8 cellular contexts compared by ENCODE assay signal in the genomic region with DNA sequence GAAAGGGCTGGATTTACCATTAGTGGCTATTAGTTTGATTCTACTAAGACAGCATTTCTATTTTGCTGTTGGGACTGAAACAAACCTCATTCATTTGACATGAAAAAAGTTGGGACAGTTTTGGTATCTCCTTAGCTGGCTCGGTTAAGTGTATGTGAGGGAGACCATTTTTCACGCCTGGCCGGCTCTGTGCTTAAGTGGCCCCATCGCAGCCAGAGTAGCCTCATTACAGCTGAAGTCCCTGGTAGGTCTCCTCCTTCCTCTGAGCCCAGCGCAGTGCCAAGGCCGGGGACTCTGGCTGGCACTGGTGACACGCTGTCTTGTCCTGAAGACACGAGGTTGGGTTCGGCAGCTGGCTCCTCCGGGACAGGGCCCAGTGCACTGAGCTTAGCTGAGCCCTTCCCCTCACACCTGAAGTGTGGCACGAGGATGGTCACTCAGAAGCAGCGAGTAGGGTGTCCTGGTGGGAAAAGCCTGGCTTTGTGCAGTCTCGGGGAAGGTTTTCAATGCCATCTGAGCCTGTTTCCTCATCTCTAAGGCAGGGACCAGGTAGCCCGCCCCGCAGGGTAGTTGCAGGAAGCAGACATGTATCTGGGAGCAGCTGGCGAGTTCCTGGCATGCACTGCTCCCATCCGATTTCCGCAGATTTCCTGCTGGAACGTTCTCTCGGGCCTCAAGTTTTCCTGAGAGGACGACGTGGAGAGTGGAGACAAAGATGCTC.
DNase-seq lines count a peak whose midpoint lies in the region; ATAC-seq and TF ChIP-seq lines count a peak whose summit lies in the region.

No MANE protein-coding gene starts in this region.

- H3K4me3 ChIP-seq in esophagus squamous epithelium, result peak overlapping the region; percentile 49 to 88 (median 68)
- peak overlapping the region; percentile 87 for H3K4me3 ChIP-seq in psoas muscle

- CTCF ChIA-PET in activated CD8-positive, alpha-beta memory T cell treated with anti-CD3 and anti-CD28 coated beads, Interleukin-2, amount 10 ng/mL, durations not matched to agents 7 days and 5 days (lab: Charles Lee), result interaction anchor here (0.7 to 3.1 kb wide), 24 partner anchors 8 to 823 kb away, joined by 3 to 14 read pairs (median 4); a partner anchor contains a TSS

- H3K4me1 ChIP-seq in esophagus squamous epithelium, result peaks cover 0 to 29% (median 8%) of the 10 kb centered on the region in 3 donors
- H3K4me1 ChIP-seq in psoas muscle, result peaks cover 26% of the 10 kb centered on the region

- H3K36me3 ChIP-seq in esophagus squamous epithelium, result no peaks in the 10 kb centered on the region
- no peaks in the 10 kb centered on the region for H3K36me3 ChIP-seq in psoas muscle (ENCODE audit: insufficient read depth in 1 of 2, low read depth in 1 of 2)

- no peaks in the 10 kb centered on the region for H3K9me3 ChIP-seq in esophagus squamous epithelium
- no peaks in the 10 kb centered on the region for H3K9me3 ChIP-seq in psoas muscle

- no peak for TF ChIP-seq POLR2A in esophagus squamous epithelium (IDR thresholded peaks at IDR 0.05)

- H3K27me3 ChIP-seq in esophagus squamous epithelium, result no peaks in the 10 kb centered on the region
- H3K27me3 ChIP-seq in psoas muscle (ENCODE audit: insufficient read depth in 3 of 3, low read length in 2 of 3), result no peaks in the 10 kb centered on the region

- TF ChIP-seq CTCF in esophagus squamous epithelium (IDR thresholded peaks at IDR 0.05), result no peak
- TF ChIP-seq CTCF in psoas muscle (IDR thresholded peaks at IDR 0.05), result no peak

- intact Hi-C loops in esophagus squamous epithelium (cut with DNase I), result no loop called here
- intact Hi-C loops in psoas muscle (cut with DNase I), result loop anchor here in 1 of 2 donors (5.0 kb wide), 2 partner anchors 196 to 296 kb away; a partner anchor contains a TSS

- ATAC-seq in activated CD8-positive, alpha-beta memory T cell treated with anti-CD3 and anti-CD28 coated beads, Interleukin-2, amount 10 ng/mL, durations not matched to agents 7 days and 5 days, result peak; percentile 3
- peak; percentile 25 for ATAC-seq in HG02938 (IDR thresholded peaks at IDR 0.05; ENCODE audit: unreplicated experiment)
- peak; percentile 6 to 20 (median 13) for ATAC-seq in psoas muscle

- no peaks in the 10 kb centered on the region for H3K27me3 Mint-ChIP-seq in activated CD8-positive, alpha-beta memory T cell treated with anti-CD3 and anti-CD28 coated beads, Interleukin-2, amount 10 ng/mL, durations not matched to agents 7 days and 5 days
- H3K27me3 Mint-ChIP-seq in T-helper 1 cell treated with Interleukin-12 subunit alpha and Interleukin-12 subunit beta and Interleukin-4 antibody, amounts not matched to agents 30 μg/mL and 1 μg/mL, for 36 hours (ENCODE audit: low read depth), result no peaks in the 10 kb centered on the region

- 60 to 93% methylated on average over 4 to 16 of the region's 22 CpGs for WGBS in esophagus squamous epithelium, 2 donors
- WGBS in psoas muscle, 3 donors, result 34 to 45% (median 44%) methylated on average over 22 of the region's 22 CpGs

- H3K27ac Mint-ChIP-seq in activated CD8-positive, alpha-beta memory T cell treated with anti-CD3 and anti-CD28 coated beads, Interleukin-2, amount 10 ng/mL, durations not matched to agents 7 days and 5 days, result peak overlapping the region; percentile 99
- H3K27ac Mint-ChIP-seq in T-helper 1 cell treated with Interleukin-12 subunit alpha and Interleukin-12 subunit beta and Interleukin-4 antibody, amounts not matched to agents 30 μg/mL and 1 μg/mL, for 36 hours, result peak overlapping the region; percentile 100

- no peaks in the 10 kb centered on the region for H3K9me3 Mint-ChIP-seq in activated CD8-positive, alpha-beta memory T cell treated with anti-CD3 and anti-CD28 coated beads, Interleukin-2, amount 10 ng/mL, durations not matched to agents 7 days and 5 days (ENCODE audit: low read depth)
- H3K9me3 Mint-ChIP-seq in T-helper 1 cell treated with Interleukin-12 subunit alpha and Interleukin-12 subunit beta and Interleukin-4 antibody, amounts not matched to agents 30 μg/mL and 1 μg/mL, for 36 hours, result no peaks in the 10 kb centered on the region

- no peaks in the 10 kb centered on the region for H3K36me3 Mint-ChIP-seq in activated CD8-positive, alpha-beta memory T cell treated with anti-CD3 and anti-CD28 coated beads, Interleukin-2, amount 10 ng/mL, durations not matched to agents 7 days and 5 days
- H3K36me3 Mint-ChIP-seq in T-helper 1 cell treated with Interleukin-12 subunit alpha and Interleukin-12 subunit beta and Interleukin-4 antibody, amounts not matched to agents 30 μg/mL and 1 μg/mL, for 36 hours (ENCODE audit: low read depth), result no peaks in the 10 kb centered on the region

- H3K4me1 Mint-ChIP-seq in activated CD8-positive, alpha-beta memory T cell treated with anti-CD3 and anti-CD28 coated beads, Interleukin-2, amount 10 ng/mL, durations not matched to agents 7 days and 5 days, result peaks cover 22% of the 10 kb centered on the region
- peaks cover 24% of the 10 kb centered on the region for H3K4me1 Mint-ChIP-seq in T-helper 1 cell treated with Interleukin-12 subunit alpha and Interleukin-12 subunit beta and Interleukin-4 antibody, amounts not matched to agents 30 μg/mL and 1 μg/mL, for 36 hours (ENCODE audit: low read depth)

- peak; percentile 52 for DNase-seq in activated CD8-positive, alpha-beta memory T cell treated with anti-CD3 and anti-CD28 coated beads, Interleukin-2, amount 10 ng/mL, durations not matched to agents 7 days and 5 days
- DNase-seq in activated CD8-positive, alpha-beta memory T cell treated with anti-CD3 and anti-CD28 coated beads, Interleukin-2, amount 50 U/mL, for 48 hours, result no peak
- DNase-seq in esophagus squamous epithelium (lab: John Stamatoyannopoulos, UW) (no peak), psoas muscle (peak; percentile 42 to 73), NCI-H2227 (lab: John Stamatoyannopoulos, UW; ENCODE audit: unreplicated experiment) (no peak), SW480 (ENCODE audit: low spot score) (no peak)

- peak overlapping the region; percentile 87 for H3K4me3 Mint-ChIP-seq in activated CD8-positive, alpha-beta memory T cell treated with anti-CD3 and anti-CD28 coated beads, Interleukin-2, amount 10 ng/mL, durations not matched to agents 7 days and 5 days
- peak overlapping the region; percentile 93 for H3K4me3 Mint-ChIP-seq in T-helper 1 cell treated with Interleukin-12 subunit alpha and Interleukin-12 subunit beta and Interleukin-4 antibody, amounts not matched to agents 30 μg/mL and 1 μg/mL, for 36 hours

- H3K27ac ChIP-seq in esophagus squamous epithelium, result peak overlapping the region; percentile 82 to 96 (median 92)
- peak overlapping the region; percentile 97 for H3K27ac ChIP-seq in psoas muscle

Comparison
In these comparisons a context has a peak if more than half of its experiments do, and no peak if none do; other contexts are left out.
1. DNase-seq: peak in activated CD8-positive, alpha-beta memory T cell treated with anti-CD3 and anti-CD28 coated beads, Interleukin-2, amount 10 ng/mL, durations not matched to agents 7 days and 5 days (single experiment) and psoas muscle (2 of 2); none in activated CD8-positive, alpha-beta memory T cell treated with anti-CD3 and anti-CD28 coated beads, Interleukin-2, amount 50 U/mL, for 48 hours (single experiment), esophagus squamous epithelium (single experiment), NCI-H2227 (single experiment) and SW480 (single experiment).
2. Peak in every context shown above with its lines, with median percentiles within 50 percentile points of each other: ATAC-seq.